18 cellular contexts compared by ENCODE assay signal in the genomic region with DNA sequence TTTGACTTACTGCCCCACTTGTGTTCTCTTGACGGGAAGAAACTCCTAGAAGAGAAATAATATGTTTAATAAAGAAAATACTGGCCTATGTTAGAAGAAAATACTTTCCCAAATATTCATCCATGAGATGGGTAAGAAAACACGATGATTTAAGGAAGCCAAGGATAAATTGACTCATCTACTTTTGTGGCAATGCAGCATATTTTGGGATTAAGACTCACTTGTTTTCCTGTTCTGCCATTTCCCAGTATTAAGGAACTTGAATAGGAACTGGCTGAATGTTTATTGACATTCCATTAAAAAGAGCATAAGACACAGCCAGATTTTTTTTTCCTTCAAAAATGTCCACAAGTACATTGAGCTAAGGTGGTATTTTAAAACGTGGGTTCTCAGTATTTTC. TPM values are rescaled to one million over a fixed set of nuclear protein-coding genes. Genes with fewer than 3 reads are reported as not detected.
"Had no signal": no experiment of that assay in that cellular context is flagged by ENCODE, and none has a peak within 500 bp of the region (broad histone marks: within the 10 kb centered on the region; RNA-seq: fewer than 3 reads in every experiment).

No MANE protein-coding gene starts in this region.

- H3K9me3 Mint-ChIP-seq: activated T-cell treated with anti-CD3 and anti-CD28 coated beads, Interleukin-2, amount 50 U/mL, for 24 hours had no signal

- H3K27ac Mint-ChIP-seq: activated CD4-positive, alpha-beta memory T cell treated with anti-CD3 and anti-CD28 coated beads for 36 hours; activated naive CD4-positive, alpha-beta T cell treated with anti-CD3 and anti-CD28 coated beads, Interleukin-2, amount 10 ng/mL, durations not matched to agents 7 days and 5 days; activated naive CD8-positive, alpha-beta T cell treated with anti-CD3 and anti-CD28 coated beads, Interleukin-2, amount 50 U/mL, for 24 hours; activated T-cell treated with anti-CD3 and anti-CD28 coated beads, Interleukin-2, amount 50 U/mL, for 24 hours; T-cell had no signal

- H3K4me1 Mint-ChIP-seq: activated naive CD4-positive, alpha-beta T cell treated with anti-CD3 and anti-CD28 coated beads, Interleukin-2, amount 10 ng/mL, durations not matched to agents 7 days and 5 days; activated naive CD8-positive, alpha-beta T cell treated with anti-CD3 and anti-CD28 coated beads, Interleukin-2, amount 50 U/mL, for 24 hours; T-cell had no signal

- H3K36me3 ChIP-seq: esophagus squamous epithelium, left lung, tibial nerve had no signal

- H3K27ac ChIP-seq: esophagus squamous epithelium, left lung, tibial nerve had no signal

- H3K4me3 ChIP-seq: esophagus squamous epithelium, left lung, tibial nerve had no signal

- H3K27me3 Mint-ChIP-seq: activated naive CD4-positive, alpha-beta T cell treated with anti-CD3 and anti-CD28 coated beads, Interleukin-2, amount 10 ng/mL, durations not matched to agents 7 days and 5 days had no signal

- H3K4me1 ChIP-seq: esophagus squamous epithelium, left lung, tibial nerve had no signal

- H3K27me3 ChIP-seq: esophagus squamous epithelium, left lung, tibial nerve had no signal

- H3K4me3 Mint-ChIP-seq: activated CD4-positive, alpha-beta memory T cell treated with anti-CD3 and anti-CD28 coated beads for 36 hours; activated naive CD4-positive, alpha-beta T cell treated with anti-CD3 and anti-CD28 coated beads, Interleukin-2, amount 10 ng/mL, durations not matched to agents 7 days and 5 days; activated naive CD8-positive, alpha-beta T cell treated with anti-CD3 and anti-CD28 coated beads, Interleukin-2, amount 50 U/mL, for 24 hours; activated T-cell treated with anti-CD3 and anti-CD28 coated beads, Interleukin-2, amount 50 U/mL, for 24 hours; T-cell; WTC11 had no signal

- ATAC-seq: activated naive CD8-positive, alpha-beta T cell treated with anti-CD3 and anti-CD28 coated beads, Interleukin-2, amount 50 U/mL, for 24 hours; left lung; T-cell; WTC11 had no signal

- DNase-seq: activated CD4-positive, alpha-beta memory T cell treated with anti-CD3 and anti-CD28 coated beads for 36 hours; activated CD4-positive, alpha-beta T cell treated with anti-CD3 and anti-CD28 coated beads for 4 hours; activated naive CD4-positive, alpha-beta T cell treated with anti-CD3 and anti-CD28 coated beads, Interleukin-2, amount 10 ng/mL, durations not matched to agents 7 days and 5 days; activated naive CD8-positive, alpha-beta T cell treated with anti-CD3 and anti-CD28 coated beads, Interleukin-2, amount 50 U/mL, for 24 hours; activated T-cell treated with anti-CD3 and anti-CD28 coated beads, Interleukin-2, amount 50 U/mL, for 24 hours; dermis blood vessel endothelial cell; effector memory CD4-positive, alpha-beta T cell; esophagus squamous epithelium; hypothalamus; left lung; occipital lobe; retina; stimulated activated CD4-positive, alpha-beta T cell treated with anti-CD3 and anti-CD28 coated beads, Interleukin-2, amount 100 ng/mL, for 24 hours; stimulated activated naive CD4-positive, alpha-beta T cell treated with Interleukin-2 at 50 U/mL for 16 hours; T-cell had no signal

RNA-seq across cellular contexts. Expression of a gene that starts 10.9 kb away (rescaled TPM):
- total RNA-seq: activated CD4-positive, alpha-beta memory T cell treated with anti-CD3 and anti-CD28 coated beads for 36 hours; endothelial cell of umbilical vein had no signal
- polyA plus RNA-seq: endothelial cell of umbilical vein had no signal
